In the genomic region with DNA sequence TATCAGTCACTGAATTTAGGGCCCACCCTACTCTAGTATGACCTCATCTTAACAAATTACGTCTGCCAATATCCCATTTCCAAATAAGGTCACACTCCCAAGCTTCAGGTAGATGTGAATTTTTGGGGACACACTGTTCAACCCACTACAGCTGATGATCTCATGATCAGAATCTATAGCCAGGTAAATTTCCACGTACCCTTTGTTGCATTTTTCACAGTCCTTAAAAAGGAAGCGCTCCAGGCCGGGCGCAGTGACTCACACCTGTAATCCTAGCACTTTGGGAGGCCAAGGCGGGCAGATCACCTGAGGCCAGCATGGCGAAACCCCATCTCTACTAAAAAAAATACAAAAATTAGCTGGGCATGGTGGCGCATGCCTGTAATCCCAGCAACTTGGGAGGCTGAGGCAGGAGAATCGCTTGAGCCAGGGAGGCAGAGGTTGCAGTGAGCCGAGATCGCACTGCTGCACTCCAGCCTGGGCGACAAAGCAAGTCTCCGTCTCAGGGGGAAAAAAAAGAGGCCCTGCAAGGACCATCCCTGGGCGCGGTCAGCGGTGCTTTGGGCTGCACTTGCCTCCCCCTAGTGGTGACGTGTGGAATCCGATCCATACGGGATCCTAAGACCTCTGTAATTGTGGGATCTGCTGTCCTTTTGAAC, we compare ENCODE assay signal across 8 cellular contexts. TPM values are rescaled to one million over a fixed set of nuclear protein-coding genes. Genes with fewer than 3 reads are reported as not detected.
DNase-seq lines count a peak whose midpoint lies in the region; ATAC-seq and TF ChIP-seq lines count a peak whose summit lies in the region.
"Not testable (repeated sequence)": the region's sequence is repeated elsewhere in the genome, so short reads cannot be mapped to it uniquely, and the experiment has no call there.

No MANE protein-coding gene starts in this region.

- peaks cover 0 to 25% (median 7%) of the 10 kb centered on the region in 3 donors for H3K36me3 Mint-ChIP-seq in immature natural killer cell

- not testable (repeated sequence) for H3K4me1 Mint-ChIP-seq in immature natural killer cell

- H3K4me3 ChIP-seq in RWPE2 (ENCODE audit: severe bottlenecking) = not testable (repeated sequence)

- peak; percentile 70 for ATAC-seq in RWPE2 (ENCODE audit: low read depth)

- H3K27ac Mint-ChIP-seq in immature natural killer cell = peak overlapping the region in 5 of 6 donors; percentile 17 to 77 (median 40)

- H3K27me3 Mint-ChIP-seq in immature natural killer cell (ENCODE audit: low read depth in 3 of 3) = not testable (repeated sequence)

- H3K27me3 ChIP-seq in RWPE2 (ENCODE audit: insufficient read depth, poor library complexity, severe bottlenecking) = not testable (repeated sequence)

- not testable (repeated sequence) for H3K4me3 Mint-ChIP-seq in immature natural killer cell

- H3K27ac ChIP-seq in 22Rv1 (peak overlapping the region; percentile 87), RWPE2 (ENCODE audit: poor library complexity, severe bottlenecking) (peak overlapping the region; percentile 63)

- not testable (repeated sequence) for H3K36me3 ChIP-seq in RWPE2 (ENCODE audit: low read depth)

- DNase-seq in NCI-H1092 treated with DMSO at 0.1 percent for 48 hours (lab: John Stamatoyannopoulos, UW) (peak; percentile 4), activated T-cell treated with anti-CD3 and anti-CD28 coated beads for 1 hour (ENCODE audit: low read depth) (peak; percentile 43), dermis blood vessel endothelial cell (peak; percentile 91), immature natural killer cell (peak; percentile 47 to 53 (median 48)), pulmonary artery endothelial cell (ENCODE audit: low read depth, low spot score) (peak; percentile 47)
- DNase-seq in RWPE2 (ENCODE audit: low spot score) = not testable (repeated sequence)

- H3K9me3 Mint-ChIP-seq in immature natural killer cell = not testable (repeated sequence)

- TF ChIP-seq CTCF in 22Rv1 (IDR thresholded peaks at IDR 0.05) (peak; percentile 99), GM12873 (IDR thresholded peaks at IDR 0.05; ENCODE audit: insufficient read depth, low read depth, low read length, missing control alignments) (peak; percentile 80), RWPE2 (IDR thresholded peaks at IDR 0.05; ENCODE audit: poor library complexity, severe bottlenecking) (peak; percentile 89)

- H3K4me1 ChIP-seq in RWPE2 (ENCODE audit: insufficient read depth, poor library complexity, severe bottlenecking) = peaks cover 17% of the 10 kb centered on the region

- H3K9me3 ChIP-seq in RWPE2 (ENCODE audit: severe bottlenecking) = not testable (repeated sequence)

RNA-seq across cellular contexts. Expression of a gene that starts 20.1 kb away (rescaled TPM):
- total RNA-seq in dermis blood vessel endothelial cell = 105 and 193 TPM in 2 replicates
- 10 to 100 TPM; 38.2 to 49.0 (median 47.7) TPM for polyA plus RNA-seq in immature natural killer cell
- total RNA-seq in pulmonary artery endothelial cell = 70.5 and 80.9 TPM in 2 replicates
